12 cellular contexts compared by ENCODE assay signal in genomic region chr5:59092758-59093157, GRCh38.
DNase-seq lines count a peak whose midpoint lies in the region; ATAC-seq and TF ChIP-seq lines count a peak whose summit lies in the region.
"Had no signal": no experiment of that assay in that cellular context is flagged by ENCODE, and none has a peak within 500 bp of the region (broad histone marks: within the 10 kb centered on the region; RNA-seq: fewer than 3 reads in every experiment).

No MANE protein-coding gene starts in this region.

- POLR2A ChIA-PET in CD4-positive, alpha-beta memory T cell (lab: Charles Lee; ENCODE audit: partially characterized antibody), result no interaction called here

- no peak for TF ChIP-seq EP300 in sigmoid colon (IDR thresholded peaks at IDR 0.05)

- intact Hi-C loops in CD4-positive, alpha-beta memory T cell (cut with micrococcal nuclease), result no loop called here
- intact Hi-C loops in sigmoid colon (cut with DNase I), result loop anchor here (5.0 kb wide), 1 partner anchor 35 kb away; no protein-coding TSS in a partner anchor

- no peaks in the 10 kb centered on the region for H3K36me3 Mint-ChIP-seq in CD4-positive, alpha-beta memory T cell

- ATAC-seq in HG02884 (IDR thresholded peaks at IDR 0.05; ENCODE audit: unreplicated experiment) (no peak), GM18907 (IDR thresholded peaks at IDR 0.05; ENCODE audit: unreplicated experiment) (no peak)
- ATAC-seq: K562 had no signal

- 76 to 80% methylated on average over 5 of the region's 5 CpGs for WGBS in sigmoid colon, 2 donors

- no peaks in the 10 kb centered on the region for H3K9me3 ChIP-seq in CD4-positive, alpha-beta memory T cell (ENCODE audit: control insufficient read depth in 1 of 2, low read length in 2 of 2)
- no peaks in the 10 kb centered on the region for H3K9me3 ChIP-seq in sigmoid colon

- no peak for TF ChIP-seq POLR2A in sigmoid colon (IDR thresholded peaks at IDR 0.05)

- H3K4me1 Mint-ChIP-seq in CD4-positive, alpha-beta memory T cell, result peaks cover 13 to 20% (median 17%) of the 10 kb centered on the region in 4 donors

- peaks cover 0 to 1% (median 0%) of the 10 kb centered on the region in 8 donors for H3K9me3 Mint-ChIP-seq in CD4-positive, alpha-beta memory T cell

- TF ChIP-seq CTCF in fibroblast of the aortic adventitia (IDR thresholded peaks at IDR 0.05; ENCODE audit: insufficient read depth, low read length) (no peak), sigmoid colon (IDR thresholded peaks at IDR 0.05) (no peak)

- no peaks in the 10 kb centered on the region for H3K36me3 ChIP-seq in CD4-positive, alpha-beta memory T cell (ENCODE audit: insufficient read depth, low read length)
- no peaks in the 10 kb centered on the region for H3K36me3 ChIP-seq in sigmoid colon

- peak overlapping the region in 4 of 8 donors; percentile 31 to 69 (median 53) for H3K4me3 Mint-ChIP-seq in CD4-positive, alpha-beta memory T cell

- CTCF ChIA-PET in CD4-positive, alpha-beta memory T cell (lab: Charles Lee; ENCODE audit: partially characterized antibody), result interaction anchor here (1.2 to 1.7 kb wide), 2 partner anchors 54 to 58 kb away, joined by 3 to 4 read pairs; no protein-coding TSS in a partner anchor

- H3K27me3 Mint-ChIP-seq in CD4-positive, alpha-beta memory T cell, result peaks cover 0 to 2% of the 10 kb centered on the region in 2 donors

- H3K27ac Mint-ChIP-seq in CD4-positive, alpha-beta memory T cell, result peak overlapping the region in 6 of 7 donors; percentile 0 to 63 (median 40)

- H3K4me1 ChIP-seq in CD4-positive, alpha-beta memory T cell (ENCODE audit: insufficient read depth, low read length), result peaks cover 7% of the 10 kb centered on the region
- peaks cover 0 to 80% (median 55%) of the 10 kb centered on the region in 4 donors for H3K4me1 ChIP-seq in sigmoid colon

- H3K27ac ChIP-seq in CD4-positive, alpha-beta memory T cell (ENCODE audit: low read depth, low read length), result no peak overlapping the region
- peak overlapping the region in 3 of 4 donors; percentile 60 to 74 (median 69) for H3K27ac ChIP-seq in sigmoid colon

- H3K27me3 ChIP-seq in CD4-positive, alpha-beta memory T cell (ENCODE audit: insufficient read depth, low read length), result no peaks in the 10 kb centered on the region
- no peaks in the 10 kb centered on the region for H3K27me3 ChIP-seq in sigmoid colon

- H3K4me3 ChIP-seq in CD4-positive, alpha-beta memory T cell (ENCODE audit: low read length in 2 of 2), result no peak overlapping the region
- H3K4me3 ChIP-seq in fibroblast of the aortic adventitia (ENCODE audit: low read depth, low read length) (peak overlapping the region; percentile 53), sigmoid colon (peak overlapping the region in 3 of 4 donors; percentile 14 to 21 (median 18))
- H3K4me3 ChIP-seq: K562 had no signal

- no peak for DNase-seq in CD4-positive, alpha-beta memory T cell
- DNase-seq in OCI-M1 (lab: John Stamatoyannopoulos, UW) (peak; percentile 41), fibroblast of the aortic adventitia (ENCODE audit: low read depth) (peak; percentile 31), sigmoid colon (no peak), germinal center (ENCODE audit: low spot score) (no peak)
- DNase-seq: activated T-cell treated with anti-CD3 and anti-CD28 coated beads for 4 hours; NCI-H774; stimulated activated CD4-positive, alpha-beta T cell treated with anti-CD3 and anti-CD28 coated beads, Interleukin-4, amount 100 ng/mL, for 24 hours; stimulated activated naive CD4-positive, alpha-beta T cell treated with Interleukin-2 at 50 U/mL for 16 hours had no signal

Comparison
In these comparisons a context has a peak if more than half of its experiments do, and no peak if none do; other contexts are left out.
1. DNase-seq: peak in OCI-M1 (single experiment) and fibroblast of the aortic adventitia (single experiment); none in CD4-positive, alpha-beta memory T cell (0 of 5), sigmoid colon (single experiment) and germinal center (single experiment).
2. H3K4me3 ChIP-seq: peak in fibroblast of the aortic adventitia (single experiment) and sigmoid colon (3 of 4); none in CD4-positive, alpha-beta memory T cell (0 of 2).